In genomic region chr17:81138500-81138899, GRCh38 we compare ENCODE assay signal across 27 cellular contexts. TPM values are rescaled to one million over a fixed set of nuclear protein-coding genes. Genes with fewer than 3 reads are reported as not detected.
"Had no signal": no experiment of that assay in that cellular context is flagged by ENCODE, and none has a peak within 500 bp of the region (broad histone marks: within the 10 kb centered on the region; RNA-seq: fewer than 3 reads in every experiment).

No MANE protein-coding gene starts in this region.

- ATAC-seq: activated CD8-positive, alpha-beta memory T cell treated with anti-CD3 and anti-CD28 coated beads, Interleukin-2, amount 10 ng/mL, durations not matched to agents 7 days and 5 days; esophagus mucosa; gastrocnemius medialis; heart left ventricle had no signal

- H3K36me3 ChIP-seq: gastrocnemius medialis, heart left ventricle, left ventricle myocardium inferior, prostate gland, right atrium auricular region, thoracic aorta, WERI-Rb-1 had no signal

- H3K4me1 Mint-ChIP-seq: activated CD8-positive, alpha-beta memory T cell treated with anti-CD3 and anti-CD28 coated beads, Interleukin-2, amount 10 ng/mL, durations not matched to agents 7 days and 5 days; neural crest cell had no signal

- H3K27ac ChIP-seq: gastrocnemius medialis, heart left ventricle, left ventricle myocardium inferior, prostate gland, right atrium auricular region, thoracic aorta, WERI-Rb-1 had no signal

- H3K4me3 ChIP-seq: gastrocnemius medialis, heart left ventricle, left ventricle myocardium inferior, prostate gland, right atrium auricular region, thoracic aorta had no signal

- H3K27ac Mint-ChIP-seq: activated CD8-positive, alpha-beta memory T cell treated with anti-CD3 and anti-CD28 coated beads, Interleukin-2, amount 10 ng/mL, durations not matched to agents 7 days and 5 days; activated naive CD4-positive, alpha-beta T cell treated with anti-CD3 and anti-CD28 coated beads for 36 hours; activated T-helper 2 cell treated with anti-CD3 and anti-CD28 coated beads, Interferon-gamma antibody, Interleukin-2, Interleukin-4, amounts not matched to agents 10 μg/mL and 5 μg/mL and 100 μg/mL, durations not matched to agents 14 hours and 24 hours and 36 hours had no signal

- H3K9me3 ChIP-seq: gastrocnemius medialis, heart left ventricle, left ventricle myocardium inferior, prostate gland, right atrium auricular region, thoracic aorta had no signal

- H3K27me3 ChIP-seq: gastrocnemius medialis, heart left ventricle, right atrium auricular region had no signal

- DNase-seq: activated CD4-positive, alpha-beta T cell treated with anti-CD3 and anti-CD28 coated beads for 1 hour; activated CD4-positive, alpha-beta T cell treated with anti-CD3 and anti-CD28 coated beads, Interleukin-2, amount 50 U/mL, for 48 hours; activated CD8-positive, alpha-beta memory T cell treated with anti-CD3 and anti-CD28 coated beads, Interleukin-2, amount 10 ng/mL, durations not matched to agents 7 days and 5 days; activated naive CD4-positive, alpha-beta T cell treated with anti-CD3 and anti-CD28 coated beads for 36 hours; aorta; cerebellar nuclear complex; cortex of kidney; effector CD4-positive, alpha-beta T cell; gastrocnemius medialis; heart left ventricle; kidney; left ventricle myocardium inferior; mammary epithelial cell; SW 1271; WERI-Rb-1 had no signal

- H3K4me3 Mint-ChIP-seq: activated CD8-positive, alpha-beta memory T cell treated with anti-CD3 and anti-CD28 coated beads, Interleukin-2, amount 10 ng/mL, durations not matched to agents 7 days and 5 days; activated naive CD4-positive, alpha-beta T cell treated with anti-CD3 and anti-CD28 coated beads for 36 hours; neural crest cell had no signal

- H3K4me1 ChIP-seq: prostate gland had no signal

RNA-seq across cellular contexts. Expression of gene PVALEF, which starts 26.8 kb away (rescaled TPM):
- total RNA-seq: activated CD8-positive, alpha-beta memory T cell treated with anti-CD3 and anti-CD28 coated beads, Interleukin-2, amount 10 ng/mL, durations not matched to agents 7 days and 5 days; activated naive CD4-positive, alpha-beta T cell treated with anti-CD3 and anti-CD28 coated beads for 36 hours; activated T-helper 2 cell treated with anti-CD3 and anti-CD28 coated beads, Interferon-gamma antibody, Interleukin-2, Interleukin-4, amounts not matched to agents 10 μg/mL and 5 μg/mL and 100 μg/mL, durations not matched to agents 14 hours and 24 hours and 36 hours; aorta; bronchial epithelial cell; esophagus mucosa; gastrocnemius medialis; heart left ventricle; kidney; left ventricle myocardium inferior; mammary epithelial cell; myocyte; neural crest cell; osteocyte; prostate gland; right atrium auricular region; skeletal muscle tissue; T-helper 2 cell treated with Interferon-gamma antibody and Interleukin-4, amounts not matched to agents 100 ng/mL and 5 ng/mL, for 36 hours; thoracic aorta; ureter had no signal
- polyA plus RNA-seq: aorta, heart left ventricle, mammary epithelial cell had no signal

RNA-seq across cellular contexts. Expression of gene AATK, which starts 27.5 kb away (rescaled TPM):
- total RNA-seq: osteocyte had no signal
